In genomic region chr7:28028471-28028870, GRCh38 we compare ENCODE assay signal across 17 cellular contexts.
"Had no signal": no experiment of that assay in that cellular context is flagged by ENCODE, and none has a peak within 500 bp of the region (broad histone marks: within the 10 kb centered on the region; RNA-seq: fewer than 3 reads in every experiment).

No MANE protein-coding gene starts in this region.

- H3K36me3 ChIP-seq: esophagus squamous epithelium, ovary, stomach, thoracic aorta had no signal

- H3K4me3 ChIP-seq: esophagus squamous epithelium, ovary, stomach, thoracic aorta had no signal

- H3K4me3 Mint-ChIP-seq: naive thymus-derived CD8-positive, alpha-beta T cell; stimulated activated memory B cell treated with anti-CD40 and anti-IgM and Interleukin-4, amounts not matched to agents 10 μg/mL and 1 μg/mL and 100 μg/mL, for 72 hours had no signal

- H3K9me3 Mint-ChIP-seq: naive thymus-derived CD8-positive, alpha-beta T cell; stimulated activated memory B cell treated with anti-CD40 and anti-IgM and Interleukin-4, amounts not matched to agents 10 μg/mL and 1 μg/mL and 100 μg/mL, for 72 hours had no signal

- H3K4me1 ChIP-seq: esophagus squamous epithelium had no signal

- DNase-seq: effector memory CD4-positive, alpha-beta T cell; esophagus squamous epithelium; head of caudate nucleus; hippocampal formation; kidney glomerular epithelial cell; mammary epithelial cell; naive thymus-derived CD8-positive, alpha-beta T cell; ovary; right cardiac atrium; stimulated activated CD4-positive, alpha-beta T cell treated with anti-CD3 and anti-CD28 coated beads, Interleukin-4, amount 100 ng/mL, for 24 hours; stomach; substantia nigra had no signal

- H3K9me3 ChIP-seq: esophagus squamous epithelium, neutrophil, ovary, stomach, thoracic aorta had no signal

- ATAC-seq: naive thymus-derived CD8-positive, alpha-beta T cell; right cardiac atrium; stimulated activated memory B cell treated with anti-CD40 and anti-IgM and Interleukin-4, amounts not matched to agents 10 μg/mL and 1 μg/mL and 100 μg/mL, for 72 hours had no signal

- H3K27me3 Mint-ChIP-seq: stimulated activated memory B cell treated with anti-CD40 and anti-IgM and Interleukin-4, amounts not matched to agents 10 μg/mL and 1 μg/mL and 100 μg/mL, for 72 hours had no signal

- H3K27ac Mint-ChIP-seq: naive thymus-derived CD8-positive, alpha-beta T cell; stimulated activated memory B cell treated with anti-CD40 and anti-IgM and Interleukin-4, amounts not matched to agents 10 μg/mL and 1 μg/mL and 100 μg/mL, for 72 hours had no signal

- H3K27me3 ChIP-seq: esophagus squamous epithelium, foreskin keratinocyte, neutrophil, ovary, stomach had no signal

- H3K27ac ChIP-seq: epithelial cell of prostate, esophagus squamous epithelium, foreskin keratinocyte, neutrophil, ovary, stomach, thoracic aorta had no signal
